In genomic region chr7:128863433-128863989, GRCh38 we compare ENCODE assay signal across 1 cellular context.
TF ChIP-seq lines count a peak whose summit lies in the region.

No MANE protein-coding gene starts in this region.

TF ChIP-seq in endothelial cell of umbilical vein, 7 proteins besides CTCF, POLR2A, EP300 and RAD21:
- no peak for TF ChIP-seq POLR2AphosphoS5 (IDR thresholded peaks at IDR 0.05; ENCODE audit: insufficient read depth, low read depth, low read length)
- TF ChIP-seq FOS (IDR thresholded peaks at IDR 0.05; ENCODE audit: borderline replicate concordance, insufficient read depth, low read length) = no peak
- no peak for TF ChIP-seq GATA2 (IDR thresholded peaks at IDR 0.05; ENCODE audit: insufficient read depth, insufficient read length, low read depth, low read length)
- no peak for TF ChIP-seq MAX (IDR thresholded peaks at IDR 0.05; ENCODE audit: insufficient read depth, insufficient read length)
- no peak for TF ChIP-seq MYC (IDR thresholded peaks at IDR 0.05; ENCODE audit: low read depth, low read length)
- no peak for TF ChIP-seq JUN (IDR thresholded peaks at IDR 0.05; ENCODE audit: borderline replicate concordance, insufficient read depth, insufficient read length, low read depth)
- no peak for TF ChIP-seq EZH2 (IDR thresholded peaks at IDR 0.05; ENCODE audit: borderline replicate concordance, low read depth, low read length, severe bottlenecking)
